1 cellular context compared by ENCODE assay signal in genomic region chr9:121179373-121179721, GRCh38.
TF ChIP-seq lines count a peak whose summit lies in the region.

No MANE protein-coding gene starts in this region.

TF ChIP-seq in liver, 16 proteins besides CTCF, POLR2A, EP300 and RAD21 (continued from another document):
- TF ChIP-seq ATF3 (IDR thresholded peaks at IDR 0.05) (peak; percentile 62), HNF4A (conservative IDR thresholded peaks at IDR 0.05) (peak; percentile 64 to 69), YY1 (IDR thresholded peaks at IDR 0.05) (peak; percentile 47), RXRA (IDR thresholded peaks at IDR 0.05) (peak; percentile 74 to 79), SP1 (IDR thresholded peaks at IDR 0.05) (peak; percentile 56)
